Comparison of ENCODE assay signal across 8 cellular contexts in genomic region chr6:42745638-42746451, GRCh38. TPM values are rescaled to one million over a fixed set of nuclear protein-coding genes. Genes with fewer than 3 reads are reported as not detected.
DNase-seq lines count a peak whose midpoint lies in the region; ATAC-seq, FAIRE-seq and TF ChIP-seq lines count a peak whose summit lies in the region.

Gene TBCC, minus strand, starts transcription at chr6:42746103. Its CDS starts 30 bp downstream, at chr6:42746073.

- H3K9me3 Mint-ChIP-seq in activated CD4-positive, alpha-beta T cell treated with anti-CD3 and anti-CD28 coated beads for 36 hours (ENCODE audit: low read depth), result peaks cover 6% of the 10 kb centered on the region

- peak; percentile 78 for ATAC-seq in HG03442 (IDR thresholded peaks at IDR 0.05; ENCODE audit: unreplicated experiment)
- peak; percentile 84 for ATAC-seq in activated CD4-positive, alpha-beta T cell treated with anti-CD3 and anti-CD28 coated beads for 36 hours

- H3K4me1 ChIP-seq in BE2C, result peaks cover 9% of the 10 kb centered on the region

- peak within 1 kb of the TSS; percentile 84 for H3K4me3 Mint-ChIP-seq in activated CD4-positive, alpha-beta T cell treated with anti-CD3 and anti-CD28 coated beads for 36 hours

- H3K27ac Mint-ChIP-seq in activated CD4-positive, alpha-beta T cell treated with anti-CD3 and anti-CD28 coated beads for 36 hours, result peak within 1 kb of the TSS; percentile 100

- H3K27me3 Mint-ChIP-seq in activated CD4-positive, alpha-beta T cell treated with anti-CD3 and anti-CD28 coated beads for 36 hours, result no peaks in the 10 kb centered on the region

- H3K36me3 ChIP-seq in BE2C, result peaks cover 4% of the 10 kb centered on the region; the same call in 1 of the 2 replicates

- CTCF ChIA-PET in activated CD4-positive, alpha-beta T cell treated with anti-CD3 and anti-CD28 coated beads for 36 hours (lab: Charles Lee), result interaction anchor here (0.5 to 1.8 kb wide), 10 partner anchors 14 to 532 kb away, joined by 3 to 6 read pairs (median 3); partner anchors contain the start of genes BICRAL, CUL9 and UBR2

- no peaks in the 10 kb centered on the region for H3K27me3 ChIP-seq in BE2C

- peak; percentile 96 for DNase-seq in BE2C
- peak; percentile 95 for DNase-seq in GM19239 (ENCODE audit: insufficient read length, low spot score)
- peak; percentile 97 to 98 for DNase-seq in NCI-H524 (lab: John Stamatoyannopoulos, UW)
- peak; percentile 97 for DNase-seq in activated CD4-positive, alpha-beta T cell treated with anti-CD3 and anti-CD28 coated beads for 36 hours
- peak; percentile 100 for DNase-seq in kidney glomerular epithelial cell (lab: John Stamatoyannopoulos, UW)
- DNase-seq in stimulated activated CD4-positive, alpha-beta T cell treated with anti-CD3 and anti-CD28 coated beads, Interleukin-15, amount 100 ng/mL, for 48 hours (ENCODE audit: low read depth in 2 of 2), result peak; percentile 89 to 91

- peak within 1 kb of the TSS; percentile 99 for H3K4me3 ChIP-seq in BE2C (ENCODE audit: low read depth, low read length)

- peaks cover 22% of the 10 kb centered on the region for H3K36me3 Mint-ChIP-seq in activated CD4-positive, alpha-beta T cell treated with anti-CD3 and anti-CD28 coated beads for 36 hours (ENCODE audit: low read depth)

- intact Hi-C loops in activated CD4-positive, alpha-beta T cell treated with anti-CD3 and anti-CD28 coated beads for 36 hours (cut with DNase I, micrococcal nuclease), result loop anchor here (1.0 to 5.0 kb wide), 19 partner anchors 20 to 959 kb away; partner anchors contain the start of genes KLC4 (in 2 of the 2), MRPL2 (in 2 of the 2), RPL7L1 (in 2 of the 2) and BICRAL (in 1 of the 2)

- peak; percentile 94 for FAIRE-seq in GM19239 (lab: Jason Lieb, UNC)

- H3K27ac ChIP-seq in cingulate gyrus (ENCODE audit: low read depth, low read length), result peak within 1 kb of the TSS; percentile 94

- H3K4me1 Mint-ChIP-seq in activated CD4-positive, alpha-beta T cell treated with anti-CD3 and anti-CD28 coated beads for 36 hours, result peaks cover 27% of the 10 kb centered on the region

- no peaks in the 10 kb centered on the region for H3K9me3 ChIP-seq in BE2C

- POLR2A ChIA-PET in activated CD4-positive, alpha-beta T cell treated with anti-CD3 and anti-CD28 coated beads for 36 hours (lab: Charles Lee), result interaction anchor here (0.6 to 2.8 kb wide), 18 partner anchors 13 to 958 kb away, joined by 3 to 33 read pairs (median 4); partner anchors contain the start of genes BICRAL, CNPY3, PEX6 and RPL7L1

- TF ChIP-seq CTCF in BE2C (IDR thresholded peaks at IDR 0.05; ENCODE audit: low read depth, low read length), result no peak

RNA-seq across cellular contexts. Expression of gene TBCC, which starts in this region (rescaled TPM):
- polyA plus RNA-seq in BE2C (2012; ENCODE audit: insufficient read depth, insufficient read length, low read depth), result 134 TPM
- total RNA-seq in activated CD4-positive, alpha-beta T cell treated with anti-CD3 and anti-CD28 coated beads for 36 hours, result 10 to 100 TPM; 14.7 to 15.3 TPM

Comparison
In these comparisons a context has a peak if more than half of its experiments do, and no peak if none do; other contexts are left out.
1. Peak in every context shown above with its lines: DNase-seq, ATAC-seq, H3K4me3 ChIP-seq and H3K27ac ChIP-seq.